ENCODE assay signal across 8 cellular contexts in genomic region chr15:39580117-39580629, GRCh38. TPM values are rescaled to one million over a fixed set of nuclear protein-coding genes. Genes with fewer than 3 reads are reported as not detected.
DNase-seq lines count a peak whose midpoint lies in the region; ATAC-seq and TF ChIP-seq lines count a peak whose summit lies in the region.

No MANE protein-coding gene starts in this region.

- WGBS in psoas muscle, 3 donors = 0 to 1% (median 0%) methylated on average over 26 to 43 of the region's 43 CpGs

- peak overlapping the region; percentile 63 for H3K9ac ChIP-seq in ES-I3 (ENCODE audit: low read depth, low read length)

- DNase-seq in HFFc6 = peak; percentile 96
- peak; percentile 64 for DNase-seq in NCI-H1105 (lab: John Stamatoyannopoulos, UW)
- peak; percentile 79 to 91 (median 82) for DNase-seq in T-helper 17 cell
- peak; percentile 89 for DNase-seq in amniotic stem cell (lab: John Stamatoyannopoulos, UW)
- DNase-seq in left ventricle myocardium superior = peak; percentile 97
- peak; percentile 93 to 94 for DNase-seq in psoas muscle
- DNase-seq in ureter (ENCODE audit: low spot score) = peak; percentile 96

- ATAC-seq in T-helper 17 cell (peak; percentile 94), left ventricle myocardium superior (peak; percentile 91), psoas muscle (peak; percentile 81 to 91 (median 84))

- H3K27me3 Mint-ChIP-seq in HFFc6 (ENCODE audit: insufficient read depth) (peaks cover 35% of the 10 kb centered on the region), T-helper 17 cell (peaks cover 37% of the 10 kb centered on the region)

- H3K9me3 Mint-ChIP-seq in HFFc6 = peaks cover 15% of the 10 kb centered on the region

- H3K4me1 ChIP-seq in ES-I3 (ENCODE audit: insufficient read depth, low read length) (peaks cover 16% of the 10 kb centered on the region), psoas muscle (no peaks in the 10 kb centered on the region)

- intact Hi-C loops in left ventricle myocardium superior (cut with micrococcal nuclease) = loop anchor here (5.0 to 10.0 kb wide), 3 partner anchors 175 to 765 kb away; no protein-coding TSS in a partner anchor
- intact Hi-C loops in psoas muscle (cut with DNase I) = loop anchor here (5.0 to 10.0 kb wide), 3 partner anchors 175 to 873 kb away; no protein-coding TSS in a partner anchor

- H3K27ac Mint-ChIP-seq in HFFc6 (peak overlapping the region; percentile 87), T-helper 17 cell (peak overlapping the region; percentile 2)

- TF ChIP-seq CTCF in HFFc6 (IDR thresholded peaks at IDR 0.05) = peak; percentile 99
- TF ChIP-seq CTCF in psoas muscle (IDR thresholded peaks at IDR 0.05) = peak; percentile 90

- H3K9me3 ChIP-seq in ES-I3 (ENCODE audit: control insufficient read depth, insufficient read depth, low read length) (no peaks in the 10 kb centered on the region), T-helper 17 cell (ENCODE audit: control insufficient read depth, low read length, poor library complexity, severe bottlenecking) (no peaks in the 10 kb centered on the region), psoas muscle (no peaks in the 10 kb centered on the region)

- peak overlapping the region; percentile 65 for H3K4me3 ChIP-seq in psoas muscle

- H3K36me3 Mint-ChIP-seq in HFFc6 (ENCODE audit: low read depth) (peaks cover 51% of the 10 kb centered on the region), T-helper 17 cell (ENCODE audit: low read depth) (peaks cover 7% of the 10 kb centered on the region)

- H3K36me3 ChIP-seq in ES-I3 (ENCODE audit: insufficient read depth, low read length) (peaks cover 9% of the 10 kb centered on the region), psoas muscle (ENCODE audit: insufficient read depth in 1 of 2, low read depth in 1 of 2) (peaks cover 0 to 6% of the 10 kb centered on the region in 2 donors)

- peaks cover 37% of the 10 kb centered on the region for H3K4me1 Mint-ChIP-seq in HFFc6 (ENCODE audit: low read depth)
- peaks cover 17% of the 10 kb centered on the region for H3K4me1 Mint-ChIP-seq in T-helper 17 cell

- H3K4me3 Mint-ChIP-seq in HFFc6 = peak overlapping the region; percentile 90
- H3K4me3 Mint-ChIP-seq in T-helper 17 cell = peak overlapping the region; percentile 91

- peaks cover 0 to 47% (median 11%) of the 10 kb centered on the region in 3 donors for H3K27me3 ChIP-seq in psoas muscle (ENCODE audit: insufficient read depth in 3 of 3, low read length in 2 of 3)

- H3K27ac ChIP-seq in psoas muscle = peak overlapping the region; percentile 60

RNA-seq across cellular contexts. Expression of gene THBS1, which starts 0.7 kb away (rescaled TPM):
- 1,000 to 10,000 TPM; 7,606 to 9,130 (median 7,816) TPM for total RNA-seq in HFFc6 (2021; fragmentation: NEBNext Ultra II Directional; extraction: Animal tissue kit (Norgen Biotek cat#: 25700))
- total RNA-seq in T-helper 17 cell (10 to 100 TPM; 13.0 to 99.9 TPM), left ventricle myocardium superior (29.5 TPM), psoas muscle (10 to 100 TPM in 3 of 4 donors, 1 to 10 TPM in 1; 9.5 to 40.1 (median 27.1) TPM), ureter (154 TPM)
- 1 to 10 TPM; 3.3 to 9.7 (median 4.5) TPM for polyA plus RNA-seq in psoas muscle

Comparison
In these comparisons a context has a peak if more than half of its experiments do, and no peak if none do; other contexts are left out.
1. Peak in every context shown above with its lines: DNase-seq, ATAC-seq, H3K4me3 ChIP-seq and H3K27ac ChIP-seq.
2. RNA of gene THBS1, which starts 0.7 kb away (total RNA-seq): 7,606 to 9,130 TPM in HFFc6; 154 TPM in ureter (single experiment), 13.0 to 99.9 TPM in T-helper 17 cell, 9.5 to 40.1 TPM in psoas muscle and 29.5 TPM in left ventricle myocardium superior (single experiment); every median in the first group is over 10 times any median in the second.